Comparison of ENCODE assay signal across 8 cellular contexts in the genomic region with DNA sequence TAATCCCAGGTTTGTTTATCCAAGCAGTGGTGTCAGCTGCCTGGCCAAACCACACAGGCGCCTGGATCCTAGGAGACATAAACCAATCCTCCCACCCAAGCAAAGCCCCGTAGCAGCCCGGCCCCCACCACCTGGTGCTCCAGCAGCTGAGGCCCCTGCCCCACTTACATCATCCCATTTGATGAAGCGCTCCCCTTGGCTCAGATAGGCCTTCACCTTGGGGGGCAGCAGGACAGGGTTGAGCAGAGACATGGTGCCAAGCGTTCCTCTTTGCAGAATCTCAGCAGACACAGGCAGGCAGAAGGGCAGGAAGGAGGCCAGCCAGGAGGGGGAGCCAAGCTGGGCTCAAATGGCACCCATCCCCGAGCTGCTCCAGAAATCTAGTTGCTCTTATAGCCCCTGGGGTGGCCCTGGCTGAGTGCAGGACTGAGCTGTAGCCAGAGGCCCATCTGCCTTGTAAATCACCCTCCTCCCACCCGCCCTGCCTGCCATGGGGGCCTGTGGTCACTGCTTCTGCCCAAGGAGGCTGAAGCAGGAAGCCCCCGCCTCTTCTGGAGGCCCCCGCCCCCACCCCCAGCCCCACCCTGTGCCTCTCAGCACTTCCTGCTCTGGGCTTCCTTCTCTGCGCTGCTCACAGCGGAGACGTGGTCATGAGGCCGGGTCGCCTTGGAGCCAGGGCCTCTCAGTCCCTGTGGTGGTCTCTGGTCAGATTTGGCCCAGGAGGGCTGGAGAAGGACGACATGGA. TPM values are rescaled to one million over a fixed set of nuclear protein-coding genes. Genes with fewer than 3 reads are reported as not detected.
DNase-seq lines count a peak whose midpoint lies in the region; ATAC-seq and TF ChIP-seq lines count a peak whose summit lies in the region.

A gene with protein sequence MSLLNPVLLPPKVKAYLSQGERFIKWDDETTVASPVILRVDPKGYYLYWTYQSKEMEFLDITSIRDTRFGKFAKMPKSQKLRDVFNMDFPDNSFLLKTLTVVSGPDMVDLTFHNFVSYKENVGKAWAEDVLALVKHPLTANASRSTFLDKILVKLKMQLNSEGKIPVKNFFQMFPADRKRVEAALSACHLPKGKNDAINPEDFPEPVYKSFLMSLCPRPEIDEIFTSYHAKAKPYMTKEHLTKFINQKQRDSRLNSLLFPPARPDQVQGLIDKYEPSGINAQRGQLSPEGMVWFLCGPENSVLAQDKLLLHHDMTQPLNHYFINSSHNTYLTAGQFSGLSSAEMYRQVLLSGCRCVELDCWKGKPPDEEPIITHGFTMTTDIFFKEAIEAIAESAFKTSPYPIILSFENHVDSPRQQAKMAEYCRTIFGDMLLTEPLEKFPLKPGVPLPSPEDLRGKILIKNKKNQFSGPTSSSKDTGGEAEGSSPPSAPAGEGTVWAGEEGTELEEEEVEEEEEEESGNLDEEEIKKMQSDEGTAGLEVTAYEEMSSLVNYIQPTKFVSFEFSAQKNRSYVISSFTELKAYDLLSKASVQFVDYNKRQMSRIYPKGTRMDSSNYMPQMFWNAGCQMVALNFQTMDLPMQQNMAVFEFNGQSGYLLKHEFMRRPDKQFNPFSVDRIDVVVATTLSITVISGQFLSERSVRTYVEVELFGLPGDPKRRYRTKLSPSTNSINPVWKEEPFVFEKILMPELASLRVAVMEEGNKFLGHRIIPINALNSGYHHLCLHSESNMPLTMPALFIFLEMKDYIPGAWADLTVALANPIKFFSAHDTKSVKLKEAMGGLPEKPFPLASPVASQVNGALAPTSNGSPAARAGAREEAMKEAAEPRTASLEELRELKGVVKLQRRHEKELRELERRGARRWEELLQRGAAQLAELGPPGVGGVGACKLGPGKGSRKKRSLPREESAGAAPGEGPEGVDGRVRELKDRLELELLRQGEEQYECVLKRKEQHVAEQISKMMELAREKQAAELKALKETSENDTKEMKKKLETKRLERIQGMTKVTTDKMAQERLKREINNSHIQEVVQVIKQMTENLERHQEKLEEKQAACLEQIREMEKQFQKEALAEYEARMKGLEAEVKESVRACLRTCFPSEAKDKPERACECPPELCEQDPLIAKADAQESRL (minus strand): TSS at position 515 of the 745 bp plus-strand sequence. CDS start 263 bp downstream, at position 252.

- no peak for TF ChIP-seq RAD21 in IMR-90 (IDR thresholded peaks at IDR 0.05; ENCODE audit: low read length)

- no peaks in the 10 kb centered on the region for H4K20me1 ChIP-seq in IMR-90 (ENCODE audit: insufficient read depth, low read length)

- H3K27me3 ChIP-seq in IMR-90 (ENCODE audit: control insufficient read depth, insufficient read depth, low read length), result peaks cover 68% of the 10 kb centered on the region
- no peaks in the 10 kb centered on the region for H3K27me3 ChIP-seq in mucosa of rectum (ENCODE audit: control insufficient read depth in 2 of 2, insufficient read depth in 2 of 2, low read length in 2 of 2)
- H3K27me3 ChIP-seq in subcutaneous abdominal adipose tissue (ENCODE audit: control insufficient read depth in 5 of 5, insufficient read depth in 4 of 5, low read length in 5 of 5), result peaks cover 0 to 13% (median 3%) of the 10 kb centered on the region in 5 donors

- H3K4me1 ChIP-seq in IMR-90 (ENCODE audit: control insufficient read depth, insufficient read depth, low read length) (peaks cover 6% of the 10 kb centered on the region), mucosa of rectum (ENCODE audit: control insufficient read depth in 2 of 2, insufficient read depth in 2 of 2, low read length in 2 of 2) (peaks cover 5 to 16% of the 10 kb centered on the region in 2 donors), subcutaneous abdominal adipose tissue (ENCODE audit: control insufficient read depth in 5 of 5, insufficient read depth in 5 of 5, low read length in 5 of 5) (peaks cover 0 to 20% (median 4%) of the 10 kb centered on the region in 5 donors)

- H3K79me1 ChIP-seq in IMR-90 (ENCODE audit: low read depth in 1 of 2, low read length in 2 of 2), result no peaks in the 10 kb centered on the region

- no peak within 1 kb of the TSS for H2BK120ac ChIP-seq in IMR-90 (ENCODE audit: low read depth, low read length)

- H2AK5ac ChIP-seq in IMR-90 (ENCODE audit: low read depth, low read length), result no peak within 1 kb of the TSS

- H4K91ac ChIP-seq in IMR-90 (ENCODE audit: insufficient read depth, low read depth, low read length), result no peak within 1 kb of the TSS

- no peak within 1 kb of the TSS for H3K4me3 ChIP-seq in IMR-90 (ENCODE audit: insufficient read depth, low read depth, low read length)
- H3K4me3 ChIP-seq in WI38 (ENCODE audit: low read depth, low read length), result no peak within 1 kb of the TSS
- peak within 1 kb of the TSS; percentile 53 to 73 for H3K4me3 ChIP-seq in mucosa of rectum (ENCODE audit: low read length in 2 of 2)
- peak within 1 kb of the TSS; percentile 36 to 59 (median 43) for H3K4me3 ChIP-seq in subcutaneous abdominal adipose tissue (ENCODE audit: low read depth in 1 of 5, low read length in 5 of 5)

- DNase-seq in Ammon's horn (ENCODE audit: low spot score) (peak; percentile 62), IMR-90 (no peak), cerebellar cortex (ENCODE audit: low spot score) (peak; percentile 48), NCI-H128 (lab: John Stamatoyannopoulos, UW; ENCODE audit: unreplicated experiment) (no peak)

- no peak within 1 kb of the TSS for H3K4me2 ChIP-seq in IMR-90 (ENCODE audit: low read depth, low read length)

- H3K18ac ChIP-seq in IMR-90 (ENCODE audit: low read depth, low read length), result no peak within 1 kb of the TSS

- H2BK20ac ChIP-seq in IMR-90 (ENCODE audit: low read depth, low read length), result no peak within 1 kb of the TSS

- no peak within 1 kb of the TSS for H4K8ac ChIP-seq in IMR-90 (ENCODE audit: low read depth in 2 of 2, low read length in 2 of 2)

- H3K23ac ChIP-seq in IMR-90 (ENCODE audit: low read depth, low read length), result no peak within 1 kb of the TSS

- H2AK9ac ChIP-seq in IMR-90 (replicated peaks; ENCODE audit: low read depth, low read length, poor library complexity), result no peak within 1 kb of the TSS

- CTCF ChIA-PET in IMR-90 (lab: Yijun Ruan, JAX), result interaction anchor here (0.8 to 2.2 kb wide), 4 partner anchors 18 to 262 kb away, joined by 3 to 8 read pairs (median 4); no protein-coding TSS in a partner anchor

- intact Hi-C loops in IMR-90 (cut with micrococcal nuclease), result no loop called here

- no peak within 1 kb of the TSS for H3K56ac ChIP-seq in IMR-90 (ENCODE audit: extremely low read depth, insufficient read depth, low read length)

- no TSS peak for BruUV-seq in IMR-90 (replicated peaks; lab: Mats Ljungman, UMichigan)

- no peaks in the 10 kb centered on the region for H3K9me1 ChIP-seq in IMR-90 (ENCODE audit: insufficient read depth, low read length)

- in situ Hi-C loops in IMR-90 (cut with MboI; ENCODE audit: low sequenced_read_pairs), result no loop called here

- H3K36me3 ChIP-seq in IMR-90 (ENCODE audit: control insufficient read depth, insufficient read depth, low read length) (no peaks in the 10 kb centered on the region), mucosa of rectum (ENCODE audit: control insufficient read depth in 2 of 2, insufficient read depth in 2 of 2, low read length in 2 of 2) (peaks cover 0 to 3% of the 10 kb centered on the region in 2 donors), subcutaneous abdominal adipose tissue (ENCODE audit: control insufficient read depth in 5 of 5, insufficient read depth in 5 of 5, low read length in 5 of 5) (peaks cover 0 to 7% (median 0%) of the 10 kb centered on the region in 5 donors)

- TF ChIP-seq CTCF in IMR-90 (conservative IDR thresholded peaks at IDR 0.05; ENCODE audit: low read depth, low read length) (peak; percentile 38), WI38 (IDR thresholded peaks at IDR 0.05; ENCODE audit: low read depth, low read length) (peak; percentile 24; the same call in 1 of the 2 replicates)

- TF ChIP-seq POLR2A in GM19193 (IDR thresholded peaks at IDR 0.05; ENCODE audit: extremely low read depth, insufficient read depth, insufficient read length), result peak; percentile 70
- no peak for TF ChIP-seq POLR2A in IMR-90 (IDR thresholded peaks at IDR 0.05; ENCODE audit: low read depth, low read length)

- WGBS in IMR-90 (ENCODE audit: extremely low coverage in 2 of 2, insufficient read length in 1 of 2), 2 experiments, result 31% methylated on average over 2 of the region's 15 CpGs; no CpG with 5 or more reads in 1 of the 2 experiments

- dilution Hi-C loops in IMR-90 (cut with HindIII; ENCODE audit: low sequenced_read_pairs, unreplicated experiment), result no loop called here

- H4K5ac ChIP-seq in IMR-90 (ENCODE audit: low read depth, low read length), result no peak within 1 kb of the TSS

- H3K9ac ChIP-seq in IMR-90 (ENCODE audit: low read depth, low read length) (no peak within 1 kb of the TSS), mucosa of rectum (ENCODE audit: low read depth in 1 of 2, low read length in 2 of 2) (peak within 1 kb of the TSS; percentile 50 to 78), subcutaneous abdominal adipose tissue (ENCODE audit: low read length in 5 of 5) (peak within 1 kb of the TSS in 3 of 5 donors; percentile 46 to 57 (median 53))

- POLR2A ChIA-PET in IMR-90 (lab: Charles Lee; ENCODE audit: unreplicated experiment), result no interaction called here

- H2AFZ ChIP-seq in IMR-90 (replicated peaks; ENCODE audit: low read length, poor library complexity), result peak within 1 kb of the TSS; percentile 1

- ATAC-seq in IMR-90 (ENCODE audit: low read depth), result peak; percentile 61

- no peak within 1 kb of the TSS for H3K27ac ChIP-seq in IMR-90 (ENCODE audit: insufficient read depth, low read length)
- H3K27ac ChIP-seq in mucosa of rectum (ENCODE audit: low read depth in 2 of 2, low read length in 2 of 2), result peak within 1 kb of the TSS; percentile 64 to 89
- peak within 1 kb of the TSS; percentile 37 for H3K27ac ChIP-seq in subcutaneous abdominal adipose tissue (ENCODE audit: low read depth, low read length)

- H3K14ac ChIP-seq in IMR-90 (replicated peaks; ENCODE audit: low read depth, low read length), result no peak within 1 kb of the TSS

- no peak within 1 kb of the TSS for H2BK5ac ChIP-seq in IMR-90 (ENCODE audit: low read depth, low read length, poor library complexity, severe bottlenecking)

- H2BK15ac ChIP-seq in IMR-90 (ENCODE audit: low read depth, low read length), result no peak within 1 kb of the TSS

- no peak within 1 kb of the TSS for H3K4ac ChIP-seq in IMR-90 (ENCODE audit: low read depth, low read length)

- H3K9me3 ChIP-seq in IMR-90 (ENCODE audit: control insufficient read depth, insufficient read depth, low read length) (no peaks in the 10 kb centered on the region), mucosa of rectum (ENCODE audit: control insufficient read depth in 2 of 2, low read length in 2 of 2) (no peaks in the 10 kb centered on the region), subcutaneous abdominal adipose tissue (ENCODE audit: control insufficient read depth in 5 of 5, low read length in 5 of 5) (no peaks in the 10 kb centered on the region)

TF ChIP-seq in IMR-90, 13 proteins besides CTCF, POLR2A, EP300 and RAD21 (continues in another document):
- TF ChIP-seq RCOR1 (IDR thresholded peaks at IDR 0.05; ENCODE audit: insufficient replicate concordance, low read length), result no peak
- TF ChIP-seq NFE2L2 (IDR thresholded peaks at IDR 0.05; ENCODE audit: low read depth, low read length), result no peak
- no peak for TF ChIP-seq RFX5 (IDR thresholded peaks at IDR 0.05; ENCODE audit: low read depth, low read length)

RNA-seq across cellular contexts. Expression of the gene that starts here (rescaled TPM):
- 0.18 and 0.28 TPM in 2 replicates for total RNA-seq in IMR-90 (2012; rRNA removed)
- 0.87 and 1.4 TPM in 2 replicates for polyA plus RNA-seq in IMR-90 (2012; rRNA removed)
- polyA plus RNA-seq in IMR-90 (2012; cell fraction: cytosol; rRNA removed), result 0.45 and 0.78 TPM in 2 replicates
- 2.8 and 3.8 TPM in 2 replicates for polyA plus RNA-seq in IMR-90 (2012; cell fraction: nucleus; rRNA removed; ENCODE audit: low replicate concordance)

Comparison
In these comparisons a context has a peak if more than half of its experiments do, and no peak if none do; other contexts are left out.
1. DNase-seq: peak in Ammon's horn (single experiment) and cerebellar cortex (single experiment); none in IMR-90 (single experiment) and NCI-H128 (single experiment).
2. H3K4me3 ChIP-seq: peak in mucosa of rectum (2 of 2) and subcutaneous abdominal adipose tissue (5 of 5); none in IMR-90 (single experiment) and WI38 (single experiment).